Comparison of ENCODE assay signal across 10 cellular contexts in the genomic region with DNA sequence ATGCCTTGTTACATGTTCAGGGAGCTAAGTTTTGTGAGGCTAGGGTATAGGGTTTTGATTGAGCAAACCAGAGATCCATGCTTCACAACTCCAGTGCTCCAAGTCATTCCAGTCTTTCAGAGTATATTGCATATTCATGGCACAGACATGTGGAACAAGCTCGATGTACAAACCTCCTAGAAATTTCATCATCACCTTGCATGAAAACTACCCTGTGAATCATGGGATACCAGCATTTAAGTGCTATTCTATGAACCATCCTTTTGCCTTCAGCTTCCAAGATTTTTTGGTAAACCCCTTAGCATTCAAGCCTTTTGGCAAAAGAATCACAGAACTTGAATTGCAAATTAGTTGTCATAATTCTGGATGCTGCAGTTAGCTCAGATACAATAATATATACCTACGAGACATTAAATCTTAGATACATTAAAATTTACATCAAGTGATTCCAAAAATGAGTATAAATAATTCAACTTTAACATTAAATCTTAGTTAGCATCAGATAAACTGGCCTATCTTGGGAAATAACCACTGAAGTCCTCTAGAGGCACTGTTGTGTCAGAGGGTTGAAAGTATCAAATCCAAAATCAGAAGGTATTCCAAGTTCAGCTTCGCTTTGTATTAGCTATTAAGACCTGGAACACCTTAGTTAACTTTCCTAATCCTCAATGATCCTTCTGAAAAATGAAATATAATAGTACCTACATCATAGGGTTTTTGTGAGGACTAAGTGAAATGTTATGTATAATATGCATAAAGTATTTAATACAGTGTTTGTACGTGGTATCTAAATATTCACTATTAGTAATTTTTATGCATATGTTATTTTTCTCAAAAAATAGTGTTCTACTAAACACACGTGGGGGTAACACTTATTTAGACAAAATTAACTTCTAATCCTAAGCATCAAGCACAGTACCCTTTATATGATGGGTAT. TPM values are rescaled to one million over a fixed set of nuclear protein-coding genes. Genes with fewer than 3 reads are reported as not detected.
DNase-seq lines count a peak whose midpoint lies in the region; ATAC-seq and TF ChIP-seq lines count a peak whose summit lies in the region.
"Had no signal": no experiment of that assay in that cellular context is flagged by ENCODE, and none has a peak within 500 bp of the region (broad histone marks: within the 10 kb centered on the region; RNA-seq: fewer than 3 reads in every experiment).

No MANE protein-coding gene starts in this region.

- TF ChIP-seq CTCF in Caco-2 (IDR thresholded peaks at IDR 0.05; ENCODE audit: insufficient read depth in 1 of 2, low read depth in 1 of 2, low read length in 1 of 2, severe bottlenecking in 1 of 2, unreplicated experiment in 1 of 2): peak; percentile 80 to 88
- peak; percentile 67 for TF ChIP-seq CTCF in kidney epithelial cell (IDR thresholded peaks at IDR 0.05; ENCODE audit: insufficient read depth, low read length, poor library complexity, severe bottlenecking)
- no peak for TF ChIP-seq CTCF in CD4-positive, alpha-beta T cell (IDR thresholded peaks at IDR 0.05)

- H3K4me1 ChIP-seq in Caco-2: no peaks in the 10 kb centered on the region

- CTCF ChIA-PET in Caco-2 (lab: Charles Lee): interaction anchor here (1.0 kb wide), 1 partner anchor 126 kb away, joined by 7 read pairs; no protein-coding TSS in a partner anchor
- CTCF ChIA-PET in HEK293T (lab: Yijun Ruan, JAX): interaction anchor here (0.6 to 0.9 kb wide), 3 partner anchors 449 to 779 kb away, joined by 3 read pairs; no protein-coding TSS in a partner anchor
- CTCF ChIA-PET in CD4-positive, alpha-beta T cell (lab: Charles Lee): no interaction called here

- H3K27me3 Mint-ChIP-seq in Caco-2 (ENCODE audit: insufficient read depth, unreplicated experiment): peaks cover 30% of the 10 kb centered on the region
- H3K27me3 Mint-ChIP-seq in CD4-positive, alpha-beta T cell: peaks cover 5% of the 10 kb centered on the region

- no peaks in the 10 kb centered on the region for H3K36me3 Mint-ChIP-seq in Caco-2 (ENCODE audit: insufficient read depth, unreplicated experiment)
- H3K36me3 Mint-ChIP-seq in CD4-positive, alpha-beta T cell (ENCODE audit: low read depth): no peaks in the 10 kb centered on the region
- H3K36me3 Mint-ChIP-seq: activated naive CD8-positive, alpha-beta T cell treated with anti-CD3 and anti-CD28 coated beads, Interleukin-2, amount 10 ng/mL, durations not matched to agents 7 days and 5 days had no signal

- H3K27me3 ChIP-seq in Caco-2 (replicated peaks; ENCODE audit: control insufficient read depth, insufficient read depth, low read length) (no peaks in the 10 kb centered on the region), kidney epithelial cell (ENCODE audit: control insufficient read depth, insufficient read depth, low read length) (no peaks in the 10 kb centered on the region)
- no peaks in the 10 kb centered on the region for H3K27me3 ChIP-seq in CD4-positive, alpha-beta T cell (ENCODE audit: control insufficient read depth, insufficient read depth, low read length)
- H3K27me3 ChIP-seq: ovary had no signal

- H3K9me3 ChIP-seq in Caco-2: no peaks in the 10 kb centered on the region
- H3K9me3 ChIP-seq in CD4-positive, alpha-beta T cell (ENCODE audit: control insufficient read depth, low read length): no peaks in the 10 kb centered on the region
- H3K9me3 ChIP-seq: ovary had no signal

- H3K4me3 ChIP-seq in Caco-2 (ENCODE audit: low read depth, low read length): no peak overlapping the region
- no peak overlapping the region for H3K4me3 ChIP-seq in kidney epithelial cell (ENCODE audit: low read depth, low read length)
- H3K4me3 ChIP-seq: ovary had no signal

- H3K36me3 ChIP-seq in Caco-2 (ENCODE audit: control insufficient read depth, insufficient read depth, low read length): no peaks in the 10 kb centered on the region
- H3K36me3 ChIP-seq in kidney epithelial cell (ENCODE audit: control insufficient read depth, insufficient read depth, low read length): no peaks in the 10 kb centered on the region
- H3K36me3 ChIP-seq: ovary had no signal

- ATAC-seq in CD4-positive, alpha-beta T cell (ENCODE audit: poor library complexity): no peak
- no peak for ATAC-seq in GM21526 (IDR thresholded peaks at IDR 0.05; ENCODE audit: low FRiP score, unreplicated experiment)
- no peak for ATAC-seq in GM21381 (IDR thresholded peaks at IDR 0.05; ENCODE audit: unreplicated experiment)

- BruUV-seq in Caco-2 (replicated peaks; lab: Mats Ljungman, UMichigan): no TSS peak

- no peaks in the 10 kb centered on the region for H3K4me1 Mint-ChIP-seq in Caco-2 (ENCODE audit: low read depth, unreplicated experiment)
- no peaks in the 10 kb centered on the region for H3K4me1 Mint-ChIP-seq in CD4-positive, alpha-beta T cell (ENCODE audit: low read depth)
- H3K4me1 Mint-ChIP-seq: activated naive CD8-positive, alpha-beta T cell treated with anti-CD3 and anti-CD28 coated beads, Interleukin-2, amount 10 ng/mL, durations not matched to agents 7 days and 5 days had no signal

- POLR2A ChIA-PET in Caco-2 (lab: Charles Lee) (no interaction called here), HEK293T (lab: Yijun Ruan, JAX) (no interaction called here)
- POLR2A ChIA-PET in CD4-positive, alpha-beta T cell (lab: Charles Lee): no interaction called here

- H3K4me3 Mint-ChIP-seq in Caco-2 (ENCODE audit: unreplicated experiment): no peak overlapping the region
- no peak overlapping the region for H3K4me3 Mint-ChIP-seq in CD4-positive, alpha-beta T cell
- H3K4me3 Mint-ChIP-seq: activated naive CD8-positive, alpha-beta T cell treated with anti-CD3 and anti-CD28 coated beads, Interleukin-2, amount 10 ng/mL, durations not matched to agents 7 days and 5 days had no signal

- no peak for DNase-seq in Caco-2
- DNase-seq in HEK293T (ENCODE audit: extremely low spot score): peak; percentile 25
- DNase-seq in SW480 (ENCODE audit: low spot score): peak; percentile 11
- DNase-seq in kidney epithelial cell (ENCODE audit: low read depth): no peak
- DNase-seq in CD4-positive, alpha-beta T cell: no peak
- no peak for DNase-seq in stimulated activated CD4-positive, alpha-beta T cell treated with anti-CD3 and anti-CD28 coated beads, Interleukin-15, amount 100 ng/mL, for 24 hours
- DNase-seq: activated naive CD8-positive, alpha-beta T cell treated with anti-CD3 and anti-CD28 coated beads, Interleukin-2, amount 10 ng/mL, durations not matched to agents 7 days and 5 days; ovary had no signal

- no peak overlapping the region for H3K27ac ChIP-seq in CD4-positive, alpha-beta T cell (ENCODE audit: low read depth, low read length)
- H3K27ac ChIP-seq: ovary had no signal

- no peak overlapping the region for H3K27ac Mint-ChIP-seq in Caco-2 (ENCODE audit: unreplicated experiment)
- H3K27ac Mint-ChIP-seq in CD4-positive, alpha-beta T cell: no peak overlapping the region
- H3K27ac Mint-ChIP-seq: activated naive CD8-positive, alpha-beta T cell treated with anti-CD3 and anti-CD28 coated beads, Interleukin-2, amount 10 ng/mL, durations not matched to agents 7 days and 5 days had no signal

- H3K9me3 Mint-ChIP-seq in Caco-2 (ENCODE audit: unreplicated experiment): no peaks in the 10 kb centered on the region
- H3K9me3 Mint-ChIP-seq in CD4-positive, alpha-beta T cell: no peaks in the 10 kb centered on the region
- H3K9me3 Mint-ChIP-seq: activated naive CD8-positive, alpha-beta T cell treated with anti-CD3 and anti-CD28 coated beads, Interleukin-2, amount 10 ng/mL, durations not matched to agents 7 days and 5 days had no signal

- intact Hi-C loops in Caco-2 (cut with micrococcal nuclease; ENCODE audit: unreplicated experiment): loop anchor here (1.0 to 10.0 kb wide), 3 partner anchors 126 to 638 kb away; no protein-coding TSS in a partner anchor
- intact Hi-C loops in CD4-positive, alpha-beta T cell (cut with DNase I, micrococcal nuclease): no loop called here

TF ChIP-seq in HEK293T, 16 proteins besides CTCF, POLR2A, EP300 and RAD21:
- TF ChIP-seq CTBP1 (IDR thresholded peaks at IDR 0.05; ENCODE audit: borderline replicate concordance) (no peak), NFRKB (IDR thresholded peaks at IDR 0.05) (no peak), ARNT (IDR thresholded peaks at IDR 0.05) (no peak), FOXA1 (IDR thresholded peaks at IDR 0.05) (no peak)

RNA-seq across cellular contexts. Expression of a gene that starts 55.5 kb away (rescaled TPM):
- total RNA-seq in Caco-2 (2022) (not detected in 2 replicates), kidney epithelial cell (0.07 and 0.33 TPM in 2 replicates)
- not detected for total RNA-seq in CD4-positive, alpha-beta T cell
- total RNA-seq: activated naive CD8-positive, alpha-beta T cell treated with anti-CD3 and anti-CD28 coated beads, Interleukin-2, amount 10 ng/mL, durations not matched to agents 7 days and 5 days had no signal

Comparison
In these comparisons a context has a peak if more than half of its experiments do, and no peak if none do; other contexts are left out.
1. DNase-seq: peak in HEK293T (single experiment) and SW480 (single experiment); none in Caco-2 (0 of 2), kidney epithelial cell (single experiment), CD4-positive, alpha-beta T cell (0 of 10) and stimulated activated CD4-positive, alpha-beta T cell treated with anti-CD3 and anti-CD28 coated beads, Interleukin-15, amount 100 ng/mL, for 24 hours (single experiment).